ENCODE assay signal across 22 cellular contexts in the genomic region with DNA sequence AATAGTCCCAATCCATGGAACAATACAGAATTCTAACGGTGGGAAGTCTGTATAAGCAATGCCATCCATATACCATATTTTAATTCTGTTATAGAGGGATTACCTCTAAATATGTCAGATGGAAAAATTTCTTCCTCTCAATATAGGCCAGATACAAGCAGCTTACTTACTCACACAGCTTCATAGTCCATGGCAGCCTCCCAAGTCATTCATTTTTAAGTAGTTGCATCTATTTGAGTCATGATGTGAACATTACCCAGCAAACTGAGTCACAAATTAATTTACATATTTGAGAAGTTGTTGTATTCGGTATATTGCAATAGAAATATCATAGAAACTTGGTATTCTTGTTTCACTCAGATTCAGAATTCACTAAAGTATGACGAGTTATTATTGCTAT. TPM values are rescaled to one million over a fixed set of nuclear protein-coding genes. Genes with fewer than 3 reads are reported as not detected.
DNase-seq lines count a peak whose midpoint lies in the region; ATAC-seq and TF ChIP-seq lines count a peak whose summit lies in the region.
"Had no signal": no experiment of that assay in that cellular context is flagged by ENCODE, and none has a peak within 500 bp of the region (broad histone marks: within the 10 kb centered on the region; RNA-seq: fewer than 3 reads in every experiment).

No MANE protein-coding gene starts in this region.

- in situ Hi-C loops in brain microvascular endothelial cell (cut with HindIII; ENCODE audit: low pct_ligation_motif_present, low sequenced_read_pairs): no loop called here

- no peaks in the 10 kb centered on the region for H3K4me1 ChIP-seq in sigmoid colon
- H3K4me1 ChIP-seq: BLaER1, left lung, vagina had no signal

- H3K27me3 ChIP-seq in brain microvascular endothelial cell (replicated peaks): peaks cover 26% of the 10 kb centered on the region
- H3K27me3 ChIP-seq in sigmoid colon: peaks cover 0 to 5% (median 0%) of the 10 kb centered on the region in 3 donors
- H3K27me3 ChIP-seq: BLaER1, vagina had no signal

- no peak for TF ChIP-seq POLR2A in sigmoid colon (IDR thresholded peaks at IDR 0.05)

- H3K27ac ChIP-seq in brain microvascular endothelial cell (no peak overlapping the region), sigmoid colon (no peak overlapping the region)
- H3K27ac ChIP-seq: BLaER1, left lung, vagina had no signal

- TF ChIP-seq CTCF in AG09309 (IDR thresholded peaks at IDR 0.05; ENCODE audit: control insufficient read depth, insufficient read depth, low read depth, low read length, missing control alignments) (no peak), brain microvascular endothelial cell (IDR thresholded peaks at IDR 0.05; ENCODE audit: low read depth, low read length, missing control alignments) (no peak), sigmoid colon (IDR thresholded peaks at IDR 0.05) (no peak)

- TF ChIP-seq EP300 in sigmoid colon (IDR thresholded peaks at IDR 0.05): no peak

- ATAC-seq in HG03439 (IDR thresholded peaks at IDR 0.05; ENCODE audit: unreplicated experiment): no peak
- ATAC-seq: activated naive CD8-positive, alpha-beta T cell treated with anti-CD3 and anti-CD28 coated beads, Interleukin-2, amount 50 U/mL, for 24 hours; left lung had no signal

- DNase-seq in AG09309 (ENCODE audit: low read depth) (peak; percentile 80), HS-5 (ENCODE audit: low read depth) (peak; percentile 95), brain microvascular endothelial cell (peak; percentile 51), iris pigment epithelial cell (ENCODE audit: low read depth) (peak; percentile 93), sigmoid colon (no peak), cortex of kidney (lab: John Stamatoyannopoulos, UW) (no peak), NCI-H1048 (lab: John Stamatoyannopoulos, UW) (no peak)
- DNase-seq: activated CD4-positive, alpha-beta T cell treated with anti-CD3 and anti-CD28 coated beads, Interleukin-2, amount 50 U/mL, for 48 hours; activated naive CD8-positive, alpha-beta T cell treated with anti-CD3 and anti-CD28 coated beads, Interleukin-2, amount 50 U/mL, for 24 hours; DMS 273 treated with DMSO at 0.1 percent for 48 hours; hypothalamus; KG1; left lung; naive B cell; NCI-H1436; NCI-H345 had no signal

- intact Hi-C loops in sigmoid colon (cut with DNase I): no loop called here

- H3K9me3 ChIP-seq in sigmoid colon: peaks cover 0 to 3% (median 0%) of the 10 kb centered on the region in 4 donors
- H3K9me3 ChIP-seq: vagina had no signal

- H3K4me3 ChIP-seq in AG09309 (ENCODE audit: control insufficient read depth, low read depth, low read length): no peak overlapping the region
- no peak overlapping the region for H3K4me3 ChIP-seq in brain microvascular endothelial cell (ENCODE audit: low read depth, low read length)
- H3K4me3 ChIP-seq in sigmoid colon: no peak overlapping the region
- H3K4me3 ChIP-seq: BLaER1, left lung, vagina had no signal

- 85 to 88% methylated on average over 3 of the region's 3 CpGs for WGBS in sigmoid colon, 2 donors

- H3K36me3 ChIP-seq in brain microvascular endothelial cell (replicated peaks) (no peaks in the 10 kb centered on the region), sigmoid colon (no peaks in the 10 kb centered on the region)
- H3K36me3 ChIP-seq: BLaER1, left lung, vagina had no signal

RNA-seq across cellular contexts. Expression of a gene that starts 20.3 kb away (rescaled TPM):
- total RNA-seq in sigmoid colon: not detected
- polyA plus RNA-seq in sigmoid colon: not detected
- total RNA-seq: epithelial cell of proximal tubule, progenitor cell of endocrine pancreas, subcutaneous adipose tissue, vagina had no signal

Comparison
In these comparisons a context has a peak if more than half of its experiments do, and no peak if none do; other contexts are left out.
1. DNase-seq: peak in AG09309 (single experiment), HS-5 (single experiment), brain microvascular endothelial cell (single experiment) and iris pigment epithelial cell (single experiment); none in sigmoid colon (single experiment), cortex of kidney (single experiment) and NCI-H1048 (single experiment).